1 cellular context compared by ENCODE assay signal in the genomic region with DNA sequence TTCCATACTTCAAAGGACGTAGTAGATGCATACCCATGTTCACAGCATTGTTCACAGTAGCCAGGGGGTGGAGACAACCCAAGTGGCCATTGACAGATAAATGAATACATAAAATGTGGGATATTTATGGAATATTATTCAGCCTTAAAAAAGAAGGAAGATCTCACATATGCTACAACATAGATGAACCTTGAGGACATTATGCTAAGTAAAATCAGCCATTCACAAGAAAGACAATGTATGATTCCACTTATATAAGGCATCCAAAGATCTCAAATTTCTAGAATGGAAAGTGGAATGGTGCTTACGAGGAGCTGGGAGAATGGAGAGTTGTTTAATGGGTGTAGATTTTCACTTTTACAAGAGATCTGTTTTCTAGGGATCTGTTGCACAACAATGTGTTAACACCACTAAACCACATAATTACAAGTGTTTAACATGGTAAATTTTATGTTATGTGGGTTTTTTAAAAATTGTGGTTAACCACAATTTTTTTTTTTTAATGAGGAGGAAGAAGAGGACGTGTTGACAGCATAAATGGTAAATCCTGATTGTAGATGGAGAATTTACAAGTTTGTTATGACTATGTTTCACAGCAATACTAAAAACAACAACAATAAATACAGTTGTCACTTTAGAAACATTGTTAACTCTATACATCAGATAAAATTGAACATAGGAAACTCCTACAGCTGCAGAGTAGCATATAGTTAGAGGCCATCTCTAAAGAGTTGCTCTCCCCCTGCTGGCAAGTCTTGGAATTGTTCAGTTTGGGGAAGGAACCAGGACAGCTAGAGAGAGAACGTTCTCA.
TF ChIP-seq lines count a peak whose summit lies in the region.

No MANE protein-coding gene starts in this region.

TF ChIP-seq in HepG2, 621 proteins besides CTCF, POLR2A, EP300 and RAD21 (continued from another document and continues in another):
- TF ChIP-seq ZNF614 (CRISPR knock-in tag; IDR thresholded peaks at IDR 0.05; ENCODE audit: borderline replicate concordance) (0 out of 2 replicates have a peak, but pooled peaks have one; percentile 2), TBL1XR1 (IDR thresholded peaks at IDR 0.05; ENCODE audit: borderline replicate concordance, low read length, partially characterized antibody) (no peak), ZNF567 (CRISPR knock-in tag; IDR thresholded peaks at IDR 0.05; ENCODE audit: borderline replicate concordance) (no peak), MYNN (CRISPR knock-in tag; IDR thresholded peaks at IDR 0.05; ENCODE audit: low read depth) (no peak), TSC22D2 (CRISPR knock-in tag; IDR thresholded peaks at IDR 0.05; ENCODE audit: borderline replicate concordance) (0 out of 2 replicates have a peak, but pooled peaks have one; percentile 32), BCL6 (CRISPR knock-in tag; IDR thresholded peaks at IDR 0.05) (no peak), HNF4A (CRISPR knock-in tag; IDR thresholded peaks at IDR 0.05) (no peak), GATAD1 (CRISPR knock-in tag; IDR thresholded peaks at IDR 0.05) (no peak), SMAD3 (CRISPR knock-in tag; IDR thresholded peaks at IDR 0.05) (no peak), ZNF101 (CRISPR knock-in tag; IDR thresholded peaks at IDR 0.05; ENCODE audit: borderline replicate concordance, low read depth) (no peak), TEAD2 (CRISPR knock-in tag; IDR thresholded peaks at IDR 0.05) (no peak), RFX3 (CRISPR knock-in tag; IDR thresholded peaks at IDR 0.05) (no peak), REPIN1 (CRISPR knock-in tag; IDR thresholded peaks at IDR 0.05; ENCODE audit: borderline replicate concordance, low read depth) (peak; percentile 60; the same call in 1 of the 2 replicates), ZNF350 (CRISPR knock-in tag; IDR thresholded peaks at IDR 0.05; ENCODE audit: borderline replicate concordance, low read depth) (no peak), ZNF234 (CRISPR knock-in tag; conservative IDR thresholded peaks at IDR 0.05) (no peak), CHD2 (IDR thresholded peaks at IDR 0.05; ENCODE audit: low read depth, low read length) (no peak), ZBTB3 (CRISPR knock-in tag; IDR thresholded peaks at IDR 0.05; ENCODE audit: borderline replicate concordance, low read depth) (no peak), CEBPB (IDR thresholded peaks at IDR 0.05; ENCODE audit: borderline replicate concordance, low read depth, low read length) (no peak), SMC3 (IDR thresholded peaks at IDR 0.05; ENCODE audit: low read length) (peak; percentile 96), FOXA3 (CRISPR knock-in tag; IDR thresholded peaks at IDR 0.05) (peak; percentile 9; the same call in 1 of the 2 replicates), ZNF124 (CRISPR knock-in tag; IDR thresholded peaks at IDR 0.05) (peak; percentile 56; the same call in 1 of the 2 replicates), ZFP90 (CRISPR knock-in tag; IDR thresholded peaks at IDR 0.05; ENCODE audit: borderline replicate concordance) (no peak), MXI1 (IDR thresholded peaks at IDR 0.05; ENCODE audit: borderline replicate concordance, low read depth, low read length) (no peak), GTF2F1 (IDR thresholded peaks at IDR 0.05; ENCODE audit: low read length) (no peak), ZNF496 (CRISPR knock-in tag; IDR thresholded peaks at IDR 0.05; ENCODE audit: insufficient replicate concordance) (no peak), FOXC1 (CRISPR knock-in tag; IDR thresholded peaks at IDR 0.05; ENCODE audit: borderline replicate concordance) (no peak), SP140L (CRISPR knock-in tag; IDR thresholded peaks at IDR 0.05; ENCODE audit: borderline replicate concordance) (0 out of 2 replicates have a peak, but pooled peaks have one; percentile 76), NR2F6 (IDR thresholded peaks at IDR 0.05) (0 out of 2 replicates have a peak, but pooled peaks have one; percentile 17), NR2F6 (CRISPR knock-in tag; IDR thresholded peaks at IDR 0.05) (no peak), KDM3A (CRISPR knock-in tag; IDR thresholded peaks at IDR 0.05; ENCODE audit: low read depth) (peak; percentile 65; the same call in 1 of the 2 replicates), ZBTB38 (CRISPR knock-in tag; IDR thresholded peaks at IDR 0.05) (no peak), ARNT (IDR thresholded peaks at IDR 0.05) (no peak), ZSCAN9 (CRISPR knock-in tag; IDR thresholded peaks at IDR 0.05; ENCODE audit: borderline replicate concordance) (0 out of 2 replicates have a peak, but pooled peaks have one; percentile 68), U2AF1 (optimal IDR thresholded peaks at IDR 0.05; ENCODE audit: low read depth, low read length) (no peak), IRX3 (CRISPR knock-in tag; IDR thresholded peaks at IDR 0.05; ENCODE audit: borderline replicate concordance, low read depth) (no peak), CREB1 (IDR thresholded peaks at IDR 0.05) (no peak), CREB1 (CRISPR knock-in tag; IDR thresholded peaks at IDR 0.05) (peak; percentile 33; the same call in 1 of the 2 replicates), ZNF296 (CRISPR knock-in tag; conservative IDR thresholded peaks at IDR 0.05) (no peak), RXRB (CRISPR knock-in tag; IDR thresholded peaks at IDR 0.05; ENCODE audit: borderline replicate concordance) (peak; percentile 57; the same call in 1 of the 2 replicates), KAT8 (CRISPR knock-in tag; IDR thresholded peaks at IDR 0.05) (0 out of 2 replicates have a peak, but pooled peaks have one; percentile 27), ZNF354B (CRISPR knock-in tag; IDR thresholded peaks at IDR 0.05) (no peak)
- TF ChIP-seq, protein P1, sequence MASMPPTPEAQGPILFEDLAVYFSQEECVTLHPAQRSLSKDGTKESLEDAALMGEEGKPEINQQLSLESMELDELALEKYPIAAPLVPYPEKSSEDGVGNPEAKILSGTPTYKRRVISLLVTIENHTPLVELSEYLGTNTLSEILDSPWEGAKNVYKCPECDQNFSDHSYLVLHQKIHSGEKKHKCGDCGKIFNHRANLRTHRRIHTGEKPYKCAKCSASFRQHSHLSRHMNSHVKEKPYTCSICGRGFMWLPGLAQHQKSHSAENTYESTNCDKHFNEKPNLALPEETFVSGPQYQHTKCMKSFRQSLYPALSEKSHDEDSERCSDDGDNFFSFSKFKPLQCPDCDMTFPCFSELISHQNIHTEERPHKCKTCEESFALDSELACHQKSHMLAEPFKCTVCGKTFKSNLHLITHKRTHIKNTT (CRISPR knock-in tag; IDR thresholded peaks at IDR 0.05), result no peak
- TF ChIP-seq, protein P2, sequence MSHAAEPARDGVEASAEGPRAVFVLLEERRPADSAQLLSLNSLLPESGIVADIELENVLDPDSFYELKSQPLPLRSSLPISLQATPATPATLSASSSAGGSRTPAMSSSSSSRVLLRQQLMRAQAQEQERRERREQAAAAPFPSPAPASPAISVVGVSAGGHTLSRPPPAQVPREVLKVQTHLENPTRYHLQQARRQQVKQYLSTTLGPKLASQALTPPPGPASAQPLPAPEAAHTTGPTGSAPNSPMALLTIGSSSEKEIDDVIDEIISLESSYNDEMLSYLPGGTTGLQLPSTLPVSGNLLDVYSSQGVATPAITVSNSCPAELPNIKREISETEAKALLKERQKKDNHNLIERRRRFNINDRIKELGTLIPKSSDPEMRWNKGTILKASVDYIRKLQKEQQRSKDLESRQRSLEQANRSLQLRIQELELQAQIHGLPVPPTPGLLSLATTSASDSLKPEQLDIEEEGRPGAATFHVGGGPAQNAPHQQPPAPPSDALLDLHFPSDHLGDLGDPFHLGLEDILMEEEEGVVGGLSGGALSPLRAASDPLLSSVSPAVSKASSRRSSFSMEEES (CRISPR knock-in tag; IDR thresholded peaks at IDR 0.05), result peak; percentile 35; the same call in 1 of the 2 replicates
- TF ChIP-seq, protein P3, sequence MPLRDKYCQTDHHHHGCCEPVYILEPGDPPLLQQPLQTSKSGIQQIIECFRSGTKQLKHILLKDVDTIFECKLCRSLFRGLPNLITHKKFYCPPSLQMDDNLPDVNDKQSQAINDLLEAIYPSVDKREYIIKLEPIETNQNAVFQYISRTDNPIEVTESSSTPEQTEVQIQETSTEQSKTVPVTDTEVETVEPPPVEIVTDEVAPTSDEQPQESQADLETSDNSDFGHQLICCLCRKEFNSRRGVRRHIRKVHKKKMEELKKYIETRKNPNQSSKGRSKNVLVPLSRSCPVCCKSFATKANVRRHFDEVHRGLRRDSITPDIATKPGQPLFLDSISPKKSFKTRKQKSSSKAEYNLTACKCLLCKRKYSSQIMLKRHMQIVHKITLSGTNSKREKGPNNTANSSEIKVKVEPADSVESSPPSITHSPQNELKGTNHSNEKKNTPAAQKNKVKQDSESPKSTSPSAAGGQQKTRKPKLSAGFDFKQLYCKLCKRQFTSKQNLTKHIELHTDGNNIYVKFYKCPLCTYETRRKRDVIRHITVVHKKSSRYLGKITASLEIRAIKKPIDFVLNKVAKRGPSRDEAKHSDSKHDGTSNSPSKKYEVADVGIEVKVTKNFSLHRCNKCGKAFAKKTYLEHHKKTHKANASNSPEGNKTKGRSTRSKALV (CRISPR knock-in tag; IDR thresholded peaks at IDR 0.05), result no peak
- TF ChIP-seq, protein P4, sequence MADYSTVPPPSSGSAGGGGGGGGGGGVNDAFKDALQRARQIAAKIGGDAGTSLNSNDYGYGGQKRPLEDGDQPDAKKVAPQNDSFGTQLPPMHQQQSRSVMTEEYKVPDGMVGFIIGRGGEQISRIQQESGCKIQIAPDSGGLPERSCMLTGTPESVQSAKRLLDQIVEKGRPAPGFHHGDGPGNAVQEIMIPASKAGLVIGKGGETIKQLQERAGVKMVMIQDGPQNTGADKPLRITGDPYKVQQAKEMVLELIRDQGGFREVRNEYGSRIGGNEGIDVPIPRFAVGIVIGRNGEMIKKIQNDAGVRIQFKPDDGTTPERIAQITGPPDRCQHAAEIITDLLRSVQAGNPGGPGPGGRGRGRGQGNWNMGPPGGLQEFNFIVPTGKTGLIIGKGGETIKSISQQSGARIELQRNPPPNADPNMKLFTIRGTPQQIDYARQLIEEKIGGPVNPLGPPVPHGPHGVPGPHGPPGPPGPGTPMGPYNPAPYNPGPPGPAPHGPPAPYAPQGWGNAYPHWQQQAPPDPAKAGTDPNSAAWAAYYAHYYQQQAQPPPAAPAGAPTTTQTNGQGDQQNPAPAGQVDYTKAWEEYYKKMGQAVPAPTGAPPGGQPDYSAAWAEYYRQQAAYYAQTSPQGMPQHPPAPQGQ (CRISPR knock-in tag; IDR thresholded peaks at IDR 0.05; ENCODE audit: borderline replicate concordance), result no peak
- TF ChIP-seq, protein P5, sequence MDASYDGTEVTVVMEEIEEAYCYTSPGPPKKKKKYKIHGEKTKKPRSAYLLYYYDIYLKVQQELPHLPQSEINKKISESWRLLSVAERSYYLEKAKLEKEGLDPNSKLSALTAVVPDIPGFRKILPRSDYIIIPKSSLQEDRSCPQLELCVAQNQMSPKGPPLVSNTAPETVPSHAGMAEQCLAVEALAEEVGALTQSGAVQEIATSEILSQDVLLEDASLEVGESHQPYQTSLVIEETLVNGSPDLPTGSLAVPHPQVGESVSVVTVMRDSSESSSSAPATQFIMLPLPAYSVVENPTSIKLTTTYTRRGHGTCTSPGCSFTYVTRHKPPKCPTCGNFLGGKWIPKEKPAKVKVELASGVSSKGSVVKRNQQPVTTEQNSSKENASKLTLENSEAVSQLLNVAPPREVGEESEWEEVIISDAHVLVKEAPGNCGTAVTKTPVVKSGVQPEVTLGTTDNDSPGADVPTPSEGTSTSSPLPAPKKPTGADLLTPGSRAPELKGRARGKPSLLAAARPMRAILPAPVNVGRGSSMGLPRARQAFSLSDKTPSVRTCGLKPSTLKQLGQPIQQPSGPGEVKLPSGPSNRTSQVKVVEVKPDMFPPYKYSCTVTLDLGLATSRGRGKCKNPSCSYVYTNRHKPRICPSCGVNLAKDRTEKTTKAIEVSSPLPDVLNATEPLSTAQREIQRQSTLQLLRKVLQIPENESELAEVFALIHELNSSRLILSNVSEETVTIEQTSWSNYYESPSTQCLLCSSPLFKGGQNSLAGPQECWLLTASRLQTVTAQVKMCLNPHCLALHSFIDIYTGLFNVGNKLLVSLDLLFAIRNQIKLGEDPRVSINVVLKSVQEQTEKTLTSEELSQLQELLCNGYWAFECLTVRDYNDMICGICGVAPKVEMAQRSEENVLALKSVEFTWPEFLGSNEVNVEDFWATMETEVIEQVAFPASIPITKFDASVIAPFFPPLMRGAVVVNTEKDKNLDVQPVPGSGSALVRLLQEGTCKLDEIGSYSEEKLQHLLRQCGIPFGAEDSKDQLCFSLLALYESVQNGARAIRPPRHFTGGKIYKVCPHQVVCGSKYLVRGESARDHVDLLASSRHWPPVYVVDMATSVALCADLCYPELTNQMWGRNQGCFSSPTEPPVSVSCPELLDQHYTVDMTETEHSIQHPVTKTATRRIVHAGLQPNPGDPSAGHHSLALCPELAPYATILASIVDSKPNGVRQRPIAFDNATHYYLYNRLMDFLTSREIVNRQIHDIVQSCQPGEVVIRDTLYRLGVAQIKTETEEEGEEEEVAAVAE (CRISPR knock-in tag; IDR thresholded peaks at IDR 0.05; ENCODE audit: borderline replicate concordance), result no peak
- TF ChIP-seq, protein P6, sequence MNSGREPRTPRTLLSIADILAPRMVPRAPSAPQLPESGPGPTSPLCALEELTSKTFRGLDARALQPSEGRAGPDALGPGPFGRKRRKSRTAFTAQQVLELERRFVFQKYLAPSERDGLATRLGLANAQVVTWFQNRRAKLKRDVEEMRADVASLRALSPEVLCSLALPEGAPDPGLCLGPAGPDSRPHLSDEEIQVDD (CRISPR knock-in tag; IDR thresholded peaks at IDR 0.05; ENCODE audit: borderline replicate concordance), result no peak
- TF ChIP-seq, protein P7, sequence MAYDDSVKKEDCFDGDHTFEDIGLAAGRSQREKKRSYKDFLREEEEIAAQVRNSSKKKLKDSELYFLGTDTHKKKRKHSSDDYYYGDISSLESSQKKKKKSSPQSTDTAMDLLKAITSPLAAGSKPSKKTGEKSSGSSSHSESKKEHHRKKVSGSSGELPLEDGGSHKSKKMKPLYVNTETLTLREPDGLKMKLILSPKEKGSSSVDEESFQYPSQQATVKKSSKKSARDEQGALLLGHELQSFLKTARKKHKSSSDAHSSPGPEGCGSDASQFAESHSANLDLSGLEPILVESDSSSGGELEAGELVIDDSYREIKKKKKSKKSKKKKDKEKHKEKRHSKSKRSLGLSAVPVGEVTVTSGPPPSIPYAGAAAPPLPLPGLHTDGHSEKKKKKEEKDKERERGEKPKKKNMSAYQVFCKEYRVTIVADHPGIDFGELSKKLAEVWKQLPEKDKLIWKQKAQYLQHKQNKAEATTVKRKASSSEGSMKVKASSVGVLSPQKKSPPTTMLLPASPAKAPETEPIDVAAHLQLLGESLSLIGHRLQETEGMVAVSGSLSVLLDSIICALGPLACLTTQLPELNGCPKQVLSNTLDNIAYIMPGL (CRISPR knock-in tag; IDR thresholded peaks at IDR 0.05; ENCODE audit: borderline replicate concordance in 1 of 2, low read depth in 1 of 2), result 0 out of 4 replicates have a peak, but pooled peaks of 1 of the 2 experiments have one; percentile 26
- TF ChIP-seq, protein P8, sequence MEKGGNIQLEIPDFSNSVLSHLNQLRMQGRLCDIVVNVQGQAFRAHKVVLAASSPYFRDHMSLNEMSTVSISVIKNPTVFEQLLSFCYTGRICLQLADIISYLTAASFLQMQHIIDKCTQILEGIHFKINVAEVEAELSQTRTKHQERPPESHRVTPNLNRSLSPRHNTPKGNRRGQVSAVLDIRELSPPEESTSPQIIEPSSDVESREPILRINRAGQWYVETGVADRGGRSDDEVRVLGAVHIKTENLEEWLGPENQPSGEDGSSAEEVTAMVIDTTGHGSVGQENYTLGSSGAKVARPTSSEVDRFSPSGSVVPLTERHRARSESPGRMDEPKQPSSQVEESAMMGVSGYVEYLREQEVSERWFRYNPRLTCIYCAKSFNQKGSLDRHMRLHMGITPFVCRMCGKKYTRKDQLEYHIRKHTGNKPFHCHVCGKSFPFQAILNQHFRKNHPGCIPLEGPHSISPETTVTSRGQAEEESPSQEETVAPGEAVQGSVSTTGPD (CRISPR knock-in tag; IDR thresholded peaks at IDR 0.05), result no peak
